14 cellular contexts compared by ENCODE assay signal in genomic region chr6:41784581-41785171, GRCh38. TPM values are rescaled to one million over a fixed set of nuclear protein-coding genes. Genes with fewer than 3 reads are reported as not detected.
DNase-seq lines count a peak whose midpoint lies in the region; ATAC-seq and TF ChIP-seq lines count a peak whose summit lies in the region.
"Had no signal": no experiment of that assay in that cellular context is flagged by ENCODE, and none has a peak within 500 bp of the region (broad histone marks: within the 10 kb centered on the region; RNA-seq: fewer than 3 reads in every experiment).

No MANE protein-coding gene starts in this region.

- H3K4me1 Mint-ChIP-seq in Caco-2 (ENCODE audit: low read depth, unreplicated experiment): peaks cover 18% of the 10 kb centered on the region
- peaks cover 31% of the 10 kb centered on the region for H3K4me1 Mint-ChIP-seq in neural crest cell

- no peak for ATAC-seq in body of pancreas
- ATAC-seq in stimulated activated naive CD8-positive, alpha-beta T cell treated with anti-CD3 and anti-CD28 coated beads, Interleukin-15, Interleukin-2, amounts not matched to agents 100 U/mL and 50 U/mL, for 24 hours: no peak
- ATAC-seq: PC-3 had no signal

- H3K4me3 Mint-ChIP-seq in Caco-2 (ENCODE audit: unreplicated experiment): peak overlapping the region; percentile 44
- H3K4me3 Mint-ChIP-seq in neural crest cell: peak overlapping the region; percentile 81

- no peaks in the 10 kb centered on the region for H3K27me3 Mint-ChIP-seq in Caco-2 (ENCODE audit: insufficient read depth, unreplicated experiment)
- H3K27me3 Mint-ChIP-seq in neural crest cell (ENCODE audit: low read depth): peaks cover 13% of the 10 kb centered on the region

- CTCF ChIA-PET in Caco-2 (lab: Charles Lee): interaction anchor here (0.6 to 1.0 kb wide), 3 partner anchors 51 to 417 kb away, joined by 3 to 7 read pairs (median 3); no protein-coding TSS in a partner anchor

- peak overlapping the region in 3 of 4 donors; percentile 23 to 93 (median 91) for H3K27ac ChIP-seq in body of pancreas
- H3K27ac ChIP-seq: ascending aorta had no signal

- peaks cover 35% of the 10 kb centered on the region for H3K36me3 Mint-ChIP-seq in Caco-2 (ENCODE audit: insufficient read depth, unreplicated experiment)
- peaks cover 6% of the 10 kb centered on the region for H3K36me3 Mint-ChIP-seq in neural crest cell (ENCODE audit: low read depth)

- intact Hi-C loops in Caco-2 (cut with micrococcal nuclease; ENCODE audit: unreplicated experiment) (loop anchor here (5.0 kb wide), 1 partner anchor 63 kb away; no protein-coding TSS in a partner anchor), body of pancreas (cut with DNase I) (no loop called here)

- no peaks in the 10 kb centered on the region for H3K27me3 ChIP-seq in Caco-2 (replicated peaks; ENCODE audit: control insufficient read depth, insufficient read depth, low read length)
- no peaks in the 10 kb centered on the region for H3K27me3 ChIP-seq in body of pancreas
- H3K27me3 ChIP-seq: ascending aorta had no signal

- H3K4me3 ChIP-seq in Caco-2 (ENCODE audit: low read depth, low read length): no peak overlapping the region
- no peak overlapping the region for H3K4me3 ChIP-seq in body of pancreas
- H3K4me3 ChIP-seq: ascending aorta had no signal

- peak overlapping the region; percentile 37 for H3K27ac Mint-ChIP-seq in Caco-2 (ENCODE audit: unreplicated experiment)
- H3K27ac Mint-ChIP-seq in neural crest cell (ENCODE audit: unreplicated experiment): no peak overlapping the region

- POLR2A ChIA-PET in Caco-2 (lab: Charles Lee): interaction anchor here (0.5 kb wide), 1 partner anchor 50 kb away, joined by 9 read pairs; no protein-coding TSS in a partner anchor

- no peak for DNase-seq in Caco-2
- peak; percentile 49 for DNase-seq in KBM-7
- DNase-seq in body of pancreas: peak in 2 of 4 donors; percentile 26 to 46
- DNase-seq in neural crest cell (ENCODE audit: low read depth, low spot score): no peak
- DNase-seq in NCI-H187 (lab: John Stamatoyannopoulos, UW): no peak
- no peak for DNase-seq in cortex of kidney (lab: John Stamatoyannopoulos, UW)
- DNase-seq in stimulated activated naive CD8-positive, alpha-beta T cell treated with anti-CD3 and anti-CD28 coated beads, Interleukin-15, Interleukin-2, amounts not matched to agents 100 U/mL and 50 U/mL, for 24 hours: no peak
- DNase-seq: activated CD4-positive, alpha-beta T cell treated with anti-CD3 and anti-CD28 coated beads for 1 hour; NCI-H1417; PC-3 had no signal

- H3K4me1 ChIP-seq in Caco-2 (peaks cover 7% of the 10 kb centered on the region; the same call in 1 of the 2 replicates), body of pancreas (peaks cover 63% of the 10 kb centered on the region)

- TF ChIP-seq CTCF in Caco-2 (IDR thresholded peaks at IDR 0.05; ENCODE audit: insufficient read depth in 1 of 2, low read depth in 1 of 2, low read length in 1 of 2, severe bottlenecking in 1 of 2, unreplicated experiment in 1 of 2): no peak
- TF ChIP-seq CTCF in body of pancreas (IDR thresholded peaks at IDR 0.05): no peak
- no peak for TF ChIP-seq CTCF in neural crest cell (conservative IDR thresholded peaks at IDR 0.05)

- H3K36me3 ChIP-seq in Caco-2 (ENCODE audit: control insufficient read depth, insufficient read depth, low read length) (peaks cover 2% of the 10 kb centered on the region), body of pancreas (replicated peaks in 1 of 2; ENCODE audit: insufficient read depth in 1 of 2, low read depth in 2 of 2) (no peaks in the 10 kb centered on the region)

- 49 to 60% methylated on average over 5 of the region's 5 CpGs for WGBS in body of pancreas, 2 donors

- H3K9me3 Mint-ChIP-seq in Caco-2 (ENCODE audit: unreplicated experiment) (no peaks in the 10 kb centered on the region), neural crest cell (no peaks in the 10 kb centered on the region)

- BruUV-seq in Caco-2 (replicated peaks; lab: Mats Ljungman, UMichigan): no TSS peak

- H3K9me3 ChIP-seq in Caco-2: no peaks in the 10 kb centered on the region
- no peaks in the 10 kb centered on the region for H3K9me3 ChIP-seq in body of pancreas
- H3K9me3 ChIP-seq: ascending aorta had no signal

- no peak for TF ChIP-seq POLR2A in body of pancreas (IDR thresholded peaks at IDR 0.05)

- in situ Hi-C loops in KBM-7 (cut with MboI; ENCODE audit: low pct_unique_long_range_greater_than_20kb, low sequenced_read_pairs): loop anchor here (10.0 kb wide), 1 partner anchor 260 kb away; no protein-coding TSS in a partner anchor

RNA-seq across cellular contexts. Expression of gene TOMM6, which starts 2.8 kb away (rescaled TPM):
- total RNA-seq in Caco-2 (2022) (224 and 260 TPM in 2 replicates), body of pancreas (100 to 1,000 TPM in 1 of 2 donors, 10 to 100 TPM in 1; 83.5 to 127 TPM), neural crest cell (248 and 249 TPM in 2 replicates)

RNA-seq across cellular contexts. Expression of gene PRICKLE4, which starts 4.1 kb away (rescaled TPM):
- total RNA-seq in Caco-2 (2022) (1.8 and 2.8 TPM in 2 replicates), body of pancreas (10 to 100 TPM in 1 of 2 donors, 1 to 10 TPM in 1; 4.4 to 16.8 TPM), neural crest cell (2.9 and 4.1 TPM in 2 replicates)
- total RNA-seq: Daoy, kidney epithelial cell had no signal

RNA-seq across cellular contexts. Expression of gene FRS3, which starts 5.0 kb away (rescaled TPM):
- total RNA-seq in Caco-2 (2022) (4.1 and 4.3 TPM in 2 replicates), body of pancreas (1 to 10 TPM; 2.6 to 5.3 TPM), neural crest cell (6.8 and 7.1 TPM in 2 replicates)

RNA-seq across cellular contexts. Expression of gene PGC, which starts 37.5 kb away (rescaled TPM):
- total RNA-seq in Caco-2 (2022) (8.9 and 12.2 TPM in 2 replicates), body of pancreas (10 to 100 TPM; 48.8 to 91.1 TPM), neural crest cell (not detected in 2 replicates)
- total RNA-seq: Daoy, H1, kidney epithelial cell, PC-3 had no signal

RNA-seq across cellular contexts. Expression of gene TFEB, which starts 49.3 kb away (rescaled TPM):
- 3.8 and 3.9 TPM in 2 replicates for total RNA-seq in Caco-2 (2022)
- 10 to 100 TPM in 1 of 2 donors, 1 to 10 TPM in 1; 4.9 to 10.1 TPM for total RNA-seq in body of pancreas
- 1.1 and 1.3 TPM in 2 replicates for total RNA-seq in neural crest cell
